ENCODE assay signal across 8 cellular contexts in genomic region chr1:147641695-147642592, GRCh38. TPM values are rescaled to one million over a fixed set of nuclear protein-coding genes. Genes with fewer than 3 reads are reported as not detected.
DNase-seq lines count a peak whose midpoint lies in the region; ATAC-seq and TF ChIP-seq lines count a peak whose summit lies in the region.

No MANE protein-coding gene starts in this region.

- no peaks in the 10 kb centered on the region for H3K27me3 Mint-ChIP-seq in CD8-positive, alpha-beta memory T cell
- no peaks in the 10 kb centered on the region for H3K27me3 Mint-ChIP-seq in activated T-helper 1 cell treated with anti-CD3 and anti-CD28 coated beads, Interleukin-12 subunit alpha, Interleukin-12 subunit beta, Interleukin-2, Interleukin-4 antibody, amounts not matched to agents 30 ng/mL and 10 ng/mL and 1 ng/mL, durations not matched to agents 14 hours and 24 hours and 36 hours (ENCODE audit: insufficient read depth)
- peaks cover 1% of the 10 kb centered on the region for H3K27me3 Mint-ChIP-seq in glutamatergic neuron (ENCODE audit: unreplicated experiment)

- H3K4me1 ChIP-seq in CD8-positive, alpha-beta memory T cell (ENCODE audit: insufficient read depth, low read length): peaks cover 27% of the 10 kb centered on the region
- H3K4me1 ChIP-seq in HAP-1: no peaks in the 10 kb centered on the region
- H3K4me1 ChIP-seq in gastrocnemius medialis: peaks cover 6 to 7% of the 10 kb centered on the region in 2 donors

- H3K27ac Mint-ChIP-seq in CD8-positive, alpha-beta memory T cell: peak overlapping the region in 6 of 8 donors; percentile 9 to 81 (median 74)
- H3K27ac Mint-ChIP-seq in activated T-helper 1 cell treated with anti-CD3 and anti-CD28 coated beads, Interleukin-12 subunit alpha, Interleukin-12 subunit beta, Interleukin-2, Interleukin-4 antibody, amounts not matched to agents 30 ng/mL and 10 ng/mL and 1 ng/mL, durations not matched to agents 14 hours and 24 hours and 36 hours: no peak overlapping the region
- no peak overlapping the region for H3K27ac Mint-ChIP-seq in glutamatergic neuron (ENCODE audit: unreplicated experiment)

- CTCF ChIA-PET in CD8-positive, alpha-beta memory T cell (lab: Charles Lee): interaction anchor here (0.8 to 3.6 kb wide), 17 partner anchors 10 to 154 kb away, joined by 3 to 28 read pairs (median 4); partner anchors contain the start of gene ACP6

- TF ChIP-seq POLR2A in gastrocnemius medialis (IDR thresholded peaks at IDR 0.05): no peak

- H3K36me3 Mint-ChIP-seq in CD8-positive, alpha-beta memory T cell: peaks cover 0 to 24% (median 20%) of the 10 kb centered on the region in 3 donors
- peaks cover 26% of the 10 kb centered on the region for H3K36me3 Mint-ChIP-seq in activated T-helper 1 cell treated with anti-CD3 and anti-CD28 coated beads, Interleukin-12 subunit alpha, Interleukin-12 subunit beta, Interleukin-2, Interleukin-4 antibody, amounts not matched to agents 30 ng/mL and 10 ng/mL and 1 ng/mL, durations not matched to agents 14 hours and 24 hours and 36 hours (ENCODE audit: low read depth)
- no peaks in the 10 kb centered on the region for H3K36me3 Mint-ChIP-seq in glutamatergic neuron (ENCODE audit: unreplicated experiment)

- ATAC-seq in gastrocnemius medialis (peak; percentile 68 to 75), GM18858 (IDR thresholded peaks at IDR 0.05; ENCODE audit: unreplicated experiment) (no peak), HG03025 (IDR thresholded peaks at IDR 0.05; ENCODE audit: low FRiP score, unreplicated experiment) (no peak)

- H3K9me3 ChIP-seq in CD8-positive, alpha-beta memory T cell (ENCODE audit: low read length): no peaks in the 10 kb centered on the region
- H3K9me3 ChIP-seq in HAP-1 (no peaks in the 10 kb centered on the region), gastrocnemius medialis (no peaks in the 10 kb centered on the region)

- H3K27ac ChIP-seq in CD8-positive, alpha-beta memory T cell (ENCODE audit: low read depth, low read length): no peak overlapping the region
- no peak overlapping the region for H3K27ac ChIP-seq in gastrocnemius medialis

- no peaks in the 10 kb centered on the region for H3K27me3 ChIP-seq in CD8-positive, alpha-beta memory T cell (ENCODE audit: insufficient read depth, low read length, poor library complexity, severe bottlenecking)
- H3K27me3 ChIP-seq in HAP-1 (ENCODE audit: low read depth) (no peaks in the 10 kb centered on the region), gastrocnemius medialis (no peaks in the 10 kb centered on the region)

- DNase-seq in CD8-positive, alpha-beta memory T cell: peak in 4 of 5 donors; percentile 33 to 64 (median 47)
- DNase-seq in HAP-1 (ENCODE audit: low spot score in 2 of 2) (peak; percentile 45 to 77), NCI-H82 treated with DMSO at 0.1 percent for 48 hours (lab: John Stamatoyannopoulos, UW; ENCODE audit: unreplicated experiment) (peak; percentile 31), glutamatergic neuron (peak; percentile 38), gastrocnemius medialis (peak; percentile 36 to 45)
- DNase-seq in activated T-helper 1 cell treated with anti-CD3 and anti-CD28 coated beads, Interleukin-12 subunit alpha, Interleukin-12 subunit beta, Interleukin-2, Interleukin-4 antibody, amounts not matched to agents 30 ng/mL and 10 ng/mL and 1 ng/mL, durations not matched to agents 14 hours and 24 hours and 36 hours (ENCODE audit: low spot score): peak; percentile 42

- H3K4me3 ChIP-seq in CD8-positive, alpha-beta memory T cell (ENCODE audit: low read length): no peak overlapping the region
- H3K4me3 ChIP-seq in HAP-1 (no peak overlapping the region), gastrocnemius medialis (no peak overlapping the region)

- peak; percentile 80 for TF ChIP-seq CTCF in glutamatergic neuron (IDR thresholded peaks at IDR 0.05; ENCODE audit: partially characterized antibody, unreplicated experiment)
- peak; percentile 80 to 89 (median 82) for TF ChIP-seq CTCF in gastrocnemius medialis (IDR thresholded peaks at IDR 0.05 in 4 of 5, conservative IDR thresholded peaks at IDR 0.05 in 1 of 5)

- H3K36me3 ChIP-seq in CD8-positive, alpha-beta memory T cell (ENCODE audit: insufficient read depth, low read length): no peaks in the 10 kb centered on the region
- peaks cover 4% of the 10 kb centered on the region; the same call in 1 of the 2 replicates for H3K36me3 ChIP-seq in HAP-1 (replicated peaks)
- H3K36me3 ChIP-seq in gastrocnemius medialis: no peaks in the 10 kb centered on the region

- intact Hi-C loops in activated T-helper 1 cell treated with anti-CD3 and anti-CD28 coated beads, Interleukin-12 subunit alpha, Interleukin-12 subunit beta, Interleukin-2, Interleukin-4 antibody, amounts not matched to agents 30 ng/mL and 10 ng/mL and 1 ng/mL, durations not matched to agents 14 hours and 24 hours and 36 hours (cut with micrococcal nuclease): loop anchor here (1.0 to 10.0 kb wide), 7 partner anchors 28 to 467 kb away; partner anchors contain the start of genes ACP6 and PRKAB2
- intact Hi-C loops in gastrocnemius medialis (cut with DNase I; ENCODE audit: low total_unique reads): loop anchor here (1.0 to 5.0 kb wide), 4 partner anchors 15 to 250 kb away; no protein-coding TSS in a partner anchor

- peaks cover 30 to 41% (median 35%) of the 10 kb centered on the region in 3 donors for H3K4me1 Mint-ChIP-seq in CD8-positive, alpha-beta memory T cell
- peaks cover 57% of the 10 kb centered on the region for H3K4me1 Mint-ChIP-seq in activated T-helper 1 cell treated with anti-CD3 and anti-CD28 coated beads, Interleukin-12 subunit alpha, Interleukin-12 subunit beta, Interleukin-2, Interleukin-4 antibody, amounts not matched to agents 30 ng/mL and 10 ng/mL and 1 ng/mL, durations not matched to agents 14 hours and 24 hours and 36 hours (ENCODE audit: low read depth)
- no peaks in the 10 kb centered on the region for H3K4me1 Mint-ChIP-seq in glutamatergic neuron (ENCODE audit: low read depth, unreplicated experiment)

- no peak overlapping the region for H3K4me3 Mint-ChIP-seq in CD8-positive, alpha-beta memory T cell
- H3K4me3 Mint-ChIP-seq in activated T-helper 1 cell treated with anti-CD3 and anti-CD28 coated beads, Interleukin-12 subunit alpha, Interleukin-12 subunit beta, Interleukin-2, Interleukin-4 antibody, amounts not matched to agents 30 ng/mL and 10 ng/mL and 1 ng/mL, durations not matched to agents 14 hours and 24 hours and 36 hours: no peak overlapping the region
- no peak overlapping the region for H3K4me3 Mint-ChIP-seq in glutamatergic neuron (ENCODE audit: unreplicated experiment)

- POLR2A ChIA-PET in CD8-positive, alpha-beta memory T cell (lab: Charles Lee): interaction anchor here (0.8 kb wide), 1 partner anchor 9 kb away, joined by 3 read pairs; no protein-coding TSS in a partner anchor

- in situ Hi-C loops in HAP-1 (cut with MboI; ENCODE audit: low sequenced_read_pairs): loop anchor here (5.0 kb wide), 1 partner anchor 250 kb away; no protein-coding TSS in a partner anchor
- in situ Hi-C loops in gastrocnemius medialis (cut with MboI; ENCODE audit: low sequenced_read_pairs in 4 of 4): loop anchor here in 2 of 4 donors (10.0 to 25.0 kb wide), 3 partner anchors 53 to 380 kb away; no protein-coding TSS in a partner anchor

- no peaks in the 10 kb centered on the region for H3K9me3 Mint-ChIP-seq in CD8-positive, alpha-beta memory T cell
- no peaks in the 10 kb centered on the region for H3K9me3 Mint-ChIP-seq in activated T-helper 1 cell treated with anti-CD3 and anti-CD28 coated beads, Interleukin-12 subunit alpha, Interleukin-12 subunit beta, Interleukin-2, Interleukin-4 antibody, amounts not matched to agents 30 ng/mL and 10 ng/mL and 1 ng/mL, durations not matched to agents 14 hours and 24 hours and 36 hours
- no peaks in the 10 kb centered on the region for H3K9me3 Mint-ChIP-seq in glutamatergic neuron (ENCODE audit: unreplicated experiment)

RNA-seq across cellular contexts. Expression of gene ACP6, which starts 28.4 kb away (rescaled TPM):
- 1 to 10 TPM; 5.2 to 7.5 TPM for total RNA-seq in CD8-positive, alpha-beta memory T cell
- polyA plus RNA-seq in CD8-positive, alpha-beta memory T cell: 14.7 TPM
- 14.1 and 14.7 TPM in 2 replicates for total RNA-seq in activated T-helper 1 cell treated with anti-CD3 and anti-CD28 coated beads, Interleukin-12 subunit alpha, Interleukin-12 subunit beta, Interleukin-2, Interleukin-4 antibody, amounts not matched to agents 30 ng/mL and 10 ng/mL and 1 ng/mL, durations not matched to agents 14 hours and 24 hours and 36 hours
- 3.5 TPM for total RNA-seq in glutamatergic neuron (ENCODE audit: unreplicated experiment)
- 10 to 100 TPM in 2 of 4 donors, 1 to 10 TPM in 2; 3.9 to 11.4 (median 9.2) TPM for total RNA-seq in gastrocnemius medialis

Comparison
In these comparisons a context has a peak if more than half of its experiments do, and no peak if none do; other contexts are left out.
1. H3K27ac Mint-ChIP-seq: peak in CD8-positive, alpha-beta memory T cell (6 of 8); none in activated T-helper 1 cell treated with anti-CD3 and anti-CD28 coated beads, Interleukin-12 subunit alpha, Interleukin-12 subunit beta, Interleukin-2, Interleukin-4 antibody, amounts not matched to agents 30 ng/mL and 10 ng/mL and 1 ng/mL, durations not matched to agents 14 hours and 24 hours and 36 hours (single experiment) and glutamatergic neuron (single experiment).
2. ATAC-seq: peak in gastrocnemius medialis (2 of 2); none in GM18858 (single experiment) and HG03025 (single experiment).
3. Peak in every context shown above with its lines, with median percentiles within 50 percentile points of each other: DNase-seq.